Comparison of ENCODE assay signal across 9 cellular contexts in the genomic region with DNA sequence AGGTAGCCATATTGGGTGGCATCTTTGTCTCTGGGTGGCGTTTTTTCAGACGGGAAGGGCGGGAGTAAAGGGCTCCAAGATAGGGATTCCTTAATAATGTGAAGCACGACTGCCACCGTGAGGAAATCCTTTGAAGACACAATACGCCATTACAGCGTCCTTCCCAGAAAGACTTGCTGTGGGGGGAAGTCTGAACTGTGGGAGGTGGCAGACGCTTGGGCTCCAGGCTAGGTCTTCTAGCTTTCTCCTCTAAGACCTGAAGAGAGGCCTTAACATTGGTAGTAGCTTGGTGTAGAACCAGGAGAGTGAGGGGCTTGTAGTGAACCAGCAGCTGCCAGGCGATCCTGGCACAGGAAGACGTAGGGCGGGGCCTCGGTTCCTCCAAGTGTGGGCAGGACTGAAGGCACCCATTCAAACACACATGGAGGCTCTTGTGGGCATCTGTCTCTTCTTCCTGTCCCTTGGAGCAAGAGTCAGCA.
DNase-seq lines count a peak whose midpoint lies in the region; ATAC-seq and TF ChIP-seq lines count a peak whose summit lies in the region.
"Had no signal": no experiment of that assay in that cellular context is flagged by ENCODE, and none has a peak within 500 bp of the region (broad histone marks: within the 10 kb centered on the region; RNA-seq: fewer than 3 reads in every experiment).

No MANE protein-coding gene starts in this region.

- no peaks in the 10 kb centered on the region for H3K4me1 ChIP-seq in sigmoid colon
- H3K4me1 ChIP-seq: suprapubic skin had no signal

- H3K9me3 ChIP-seq in sigmoid colon = no peaks in the 10 kb centered on the region
- H3K9me3 ChIP-seq: suprapubic skin had no signal

- H3K27me3 Mint-ChIP-seq in stimulated activated memory B cell treated with anti-CD40 and anti-IgM and Interleukin-4, amounts not matched to agents 10 μg/mL and 1 μg/mL and 100 μg/mL, for 72 hours = no peaks in the 10 kb centered on the region

- H3K27ac Mint-ChIP-seq in stimulated activated memory B cell treated with anti-CD40 and anti-IgM and Interleukin-4, amounts not matched to agents 10 μg/mL and 1 μg/mL and 100 μg/mL, for 72 hours = no peak overlapping the region
- no peak overlapping the region for H3K27ac Mint-ChIP-seq in activated naive CD4-positive, alpha-beta T cell treated with anti-CD3 and anti-CD28 coated beads, Interleukin-2, amount 50 U/mL, for 72 hours

- no peaks in the 10 kb centered on the region for H3K36me3 ChIP-seq in sigmoid colon
- H3K36me3 ChIP-seq: suprapubic skin had no signal

- no peak for TF ChIP-seq POLR2A in sigmoid colon (IDR thresholded peaks at IDR 0.05)

- peak overlapping the region; percentile 60 to 80 for H3K27ac ChIP-seq in coronary artery
- peak overlapping the region in 2 of 4 donors; percentile 78 for H3K27ac ChIP-seq in sigmoid colon
- H3K27ac ChIP-seq: suprapubic skin had no signal

- intact Hi-C loops in sigmoid colon (cut with DNase I) = no loop called here

- 95 to 97% methylated on average over 12 of the region's 12 CpGs for WGBS in sigmoid colon, 2 donors

- H3K36me3 Mint-ChIP-seq in stimulated activated memory B cell treated with anti-CD40 and anti-IgM and Interleukin-4, amounts not matched to agents 10 μg/mL and 1 μg/mL and 100 μg/mL, for 72 hours = no peaks in the 10 kb centered on the region
- H3K36me3 Mint-ChIP-seq in activated naive CD4-positive, alpha-beta T cell treated with anti-CD3 and anti-CD28 coated beads, Interleukin-2, amount 50 U/mL, for 72 hours = peaks cover 11 to 19% of the 10 kb centered on the region in 2 donors

- H3K27me3 ChIP-seq in sigmoid colon = no peaks in the 10 kb centered on the region
- H3K27me3 ChIP-seq: suprapubic skin had no signal

- no peaks in the 10 kb centered on the region for H3K9me3 Mint-ChIP-seq in stimulated activated memory B cell treated with anti-CD40 and anti-IgM and Interleukin-4, amounts not matched to agents 10 μg/mL and 1 μg/mL and 100 μg/mL, for 72 hours
- H3K9me3 Mint-ChIP-seq in activated naive CD4-positive, alpha-beta T cell treated with anti-CD3 and anti-CD28 coated beads, Interleukin-2, amount 50 U/mL, for 72 hours = peaks cover 0 to 3% of the 10 kb centered on the region in 2 donors

- H3K4me3 ChIP-seq in coronary artery (peak overlapping the region; percentile 59), sigmoid colon (peak overlapping the region in 2 of 4 donors; percentile 26 to 47)
- H3K4me3 ChIP-seq: suprapubic skin had no signal

- H3K4me3 Mint-ChIP-seq in stimulated activated memory B cell treated with anti-CD40 and anti-IgM and Interleukin-4, amounts not matched to agents 10 μg/mL and 1 μg/mL and 100 μg/mL, for 72 hours = no peak overlapping the region

- DNase-seq in coronary artery (ENCODE audit: low spot score) (peak; percentile 80), sigmoid colon (peak; percentile 94), HuH-7.5 (ENCODE audit: low spot score) (no peak), GM19238 (ENCODE audit: insufficient read length, low spot score) (no peak)
- DNase-seq in activated naive CD4-positive, alpha-beta T cell treated with anti-CD3 and anti-CD28 coated beads, Interleukin-2, amount 50 U/mL, for 72 hours (ENCODE audit: low spot score in 2 of 2) = no peak

- ATAC-seq in GM18907 (IDR thresholded peaks at IDR 0.05; ENCODE audit: unreplicated experiment) (peak; percentile 70), HG03520 (IDR thresholded peaks at IDR 0.05; ENCODE audit: unreplicated experiment) (peak; percentile 56)
- ATAC-seq in stimulated activated memory B cell treated with anti-CD40 and anti-IgM and Interleukin-4, amounts not matched to agents 10 μg/mL and 1 μg/mL and 100 μg/mL, for 72 hours = no peak
- no peak for ATAC-seq in activated naive CD4-positive, alpha-beta T cell treated with anti-CD3 and anti-CD28 coated beads, Interleukin-2, amount 50 U/mL, for 72 hours

- no peaks in the 10 kb centered on the region for H3K4me1 Mint-ChIP-seq in stimulated activated memory B cell treated with anti-CD40 and anti-IgM and Interleukin-4, amounts not matched to agents 10 μg/mL and 1 μg/mL and 100 μg/mL, for 72 hours

- TF ChIP-seq CTCF in coronary artery (IDR thresholded peaks at IDR 0.05) (no peak), sigmoid colon (IDR thresholded peaks at IDR 0.05) (no peak)

- no peak for TF ChIP-seq EP300 in sigmoid colon (IDR thresholded peaks at IDR 0.05)

Comparison
In these comparisons a context has a peak if more than half of its experiments do, and no peak if none do; other contexts are left out.
1. ATAC-seq: peak in GM18907 (single experiment) and HG03520 (single experiment); none in stimulated activated memory B cell treated with anti-CD40 and anti-IgM and Interleukin-4, amounts not matched to agents 10 μg/mL and 1 μg/mL and 100 μg/mL, for 72 hours (single experiment) and activated naive CD4-positive, alpha-beta T cell treated with anti-CD3 and anti-CD28 coated beads, Interleukin-2, amount 50 U/mL, for 72 hours (0 of 2).
2. DNase-seq: peak in coronary artery (single experiment) and sigmoid colon (single experiment); none in HuH-7.5 (single experiment), activated naive CD4-positive, alpha-beta T cell treated with anti-CD3 and anti-CD28 coated beads, Interleukin-2, amount 50 U/mL, for 72 hours (0 of 2) and GM19238 (single experiment).